ENCODE assay signal across 20 cellular contexts in the genomic region with DNA sequence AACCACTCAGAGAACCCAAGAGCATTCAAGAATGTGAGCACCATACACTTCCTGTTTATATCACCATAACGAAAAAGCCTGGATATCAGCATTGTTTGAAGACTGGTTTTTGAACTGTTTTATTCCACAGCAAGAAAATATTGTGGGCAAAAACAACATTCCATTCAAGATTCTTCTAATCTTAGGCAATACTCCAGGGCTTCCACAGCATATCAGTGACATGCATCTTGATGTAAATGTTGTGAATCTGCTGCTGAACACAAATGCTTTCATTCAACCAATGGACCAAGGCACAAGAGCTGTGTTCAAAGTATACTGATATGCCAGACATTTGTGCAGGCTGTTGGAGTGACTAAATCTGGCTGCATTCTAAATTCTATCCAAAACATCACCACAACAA.
DNase-seq lines count a peak whose midpoint lies in the region; ATAC-seq and TF ChIP-seq lines count a peak whose summit lies in the region.
"Had no signal": no experiment of that assay in that cellular context is flagged by ENCODE, and none has a peak within 500 bp of the region (broad histone marks: within the 10 kb centered on the region; RNA-seq: fewer than 3 reads in every experiment).

No MANE protein-coding gene starts in this region.

- BruUV-seq in IMR-90 (replicated peaks; lab: Mats Ljungman, UMichigan): no TSS peak
- BruUV-seq in OCI-LY7 (replicated peaks; lab: Mats Ljungman, UMichigan): no TSS peak

- TF ChIP-seq POLR2A in IMR-90 (IDR thresholded peaks at IDR 0.05; ENCODE audit: low read depth, low read length): no peak
- no peak for TF ChIP-seq POLR2A in upper lobe of left lung (IDR thresholded peaks at IDR 0.05)

- TF ChIP-seq EP300 in upper lobe of left lung (IDR thresholded peaks at IDR 0.05): no peak

- H2AFZ ChIP-seq in IMR-90 (replicated peaks; ENCODE audit: low read length, poor library complexity) (no peak overlapping the region), OCI-LY7 (ENCODE audit: low read length) (no peak overlapping the region)
- H2AFZ ChIP-seq: GM23248 had no signal

- in situ Hi-C loops in IMR-90 (cut with MboI; ENCODE audit: low sequenced_read_pairs): no loop called here

- no peaks in the 10 kb centered on the region for H3K36me3 ChIP-seq in IMR-90 (ENCODE audit: control insufficient read depth, insufficient read depth, low read length)
- H3K36me3 ChIP-seq in upper lobe of left lung: no peaks in the 10 kb centered on the region
- no peaks in the 10 kb centered on the region for H3K36me3 ChIP-seq in OCI-LY7 (ENCODE audit: insufficient read depth, low read length)
- H3K36me3 ChIP-seq: HAP-1 had no signal

- H3K79me2 ChIP-seq in OCI-LY7 (ENCODE audit: insufficient read depth, low read depth, low read length): no peaks in the 10 kb centered on the region

- H3K9me3 ChIP-seq in IMR-90 (ENCODE audit: control insufficient read depth, insufficient read depth, low read length): peaks cover 2% of the 10 kb centered on the region; the same call in 1 of the 2 replicates
- H3K9me3 ChIP-seq in upper lobe of left lung: no peaks in the 10 kb centered on the region
- H3K9me3 ChIP-seq in OCI-LY7 (ENCODE audit: low read length): no peaks in the 10 kb centered on the region
- H3K9me3 ChIP-seq: Caco-2, HAP-1 had no signal

- CTCF ChIA-PET in IMR-90 (lab: Yijun Ruan, JAX): no interaction called here
- CTCF ChIA-PET in OCI-LY7 (lab: Charles Lee; ENCODE audit: unreplicated experiment): no interaction called here

- POLR2A ChIA-PET in IMR-90 (lab: Charles Lee; ENCODE audit: unreplicated experiment) (interaction anchor here (0.5 kb wide), 1 partner anchor 173 kb away, joined by 7 read pairs; no protein-coding TSS in a partner anchor), OCI-LY7 (lab: Charles Lee) (interaction anchor here (1.2 kb wide), 1 partner anchor 32 kb away, joined by 4 read pairs; no protein-coding TSS in a partner anchor)

- H3K4me1 ChIP-seq in IMR-90 (ENCODE audit: control insufficient read depth, insufficient read depth, low read length): peaks cover 3% of the 10 kb centered on the region
- H3K4me1 ChIP-seq in upper lobe of left lung: no peaks in the 10 kb centered on the region
- no peaks in the 10 kb centered on the region for H3K4me1 ChIP-seq in OCI-LY7 (ENCODE audit: insufficient read depth, low read length, poor library complexity, severe bottlenecking)
- H3K4me1 ChIP-seq: Caco-2, HAP-1 had no signal

- H3K23ac ChIP-seq in IMR-90 (ENCODE audit: low read depth, low read length): no peak overlapping the region

- H3K79me1 ChIP-seq in IMR-90 (ENCODE audit: low read depth in 1 of 2, low read length in 2 of 2): no peaks in the 10 kb centered on the region

- no CpG with 5 or more reads among the region's 1 CpG for WGBS in IMR-90 (ENCODE audit: extremely low coverage in 2 of 2, insufficient read length in 1 of 2), 2 experiments
- 29 to 42% methylated on average over 1 of the region's 1 CpG for WGBS in upper lobe of left lung, 2 donors

- ATAC-seq in IMR-90 (ENCODE audit: low read depth) (peak; percentile 21), HG03039 (IDR thresholded peaks at IDR 0.05; ENCODE audit: unreplicated experiment) (no peak), upper lobe of left lung (ENCODE audit: low FRiP score in 2 of 2) (no peak)
- ATAC-seq: GM12878, K562 had no signal

- no peak overlapping the region for H4K8ac ChIP-seq in IMR-90 (ENCODE audit: low read depth in 2 of 2, low read length in 2 of 2)

- intact Hi-C loops in IMR-90 (cut with micrococcal nuclease): no loop called here
- intact Hi-C loops in OCI-LY7 (cut with micrococcal nuclease; ENCODE audit: unreplicated experiment): no loop called here

- H3K4me3 ChIP-seq in IMR-90 (ENCODE audit: insufficient read depth, low read depth, low read length) (no peak overlapping the region), upper lobe of left lung (no peak overlapping the region), OCI-LY7 (ENCODE audit: low read depth, low read length, poor library complexity, severe bottlenecking) (no peak overlapping the region)
- H3K4me3 ChIP-seq: GM12878, GM23248, HAP-1, K562 had no signal

- H3K4ac ChIP-seq in IMR-90 (ENCODE audit: low read depth, low read length): no peak overlapping the region

- H3K9me1 ChIP-seq in IMR-90 (ENCODE audit: insufficient read depth, low read length): no peaks in the 10 kb centered on the region; the same call in 1 of the 2 replicates

- H3K14ac ChIP-seq in IMR-90 (replicated peaks; ENCODE audit: low read depth, low read length): no peak overlapping the region

- dilution Hi-C loops in IMR-90 (cut with HindIII; ENCODE audit: low sequenced_read_pairs, unreplicated experiment): no loop called here

- no peak overlapping the region for H2BK5ac ChIP-seq in IMR-90 (ENCODE audit: low read depth, low read length, poor library complexity, severe bottlenecking)

- no peak overlapping the region for H2AK9ac ChIP-seq in IMR-90 (replicated peaks; ENCODE audit: low read depth, low read length, poor library complexity)

- TF ChIP-seq RAD21 in IMR-90 (IDR thresholded peaks at IDR 0.05; ENCODE audit: low read length): no peak

- TF ChIP-seq CTCF in IMR-90 (conservative IDR thresholded peaks at IDR 0.05; ENCODE audit: low read depth, low read length) (no peak), upper lobe of left lung (IDR thresholded peaks at IDR 0.05) (no peak), OCI-LY7 (conservative IDR thresholded peaks at IDR 0.05; ENCODE audit: low read length) (no peak)

- H3K4me2 ChIP-seq in IMR-90 (ENCODE audit: low read depth, low read length): no peak overlapping the region
- no peak overlapping the region for H3K4me2 ChIP-seq in OCI-LY7 (ENCODE audit: low read length)

- H3K27ac ChIP-seq in IMR-90 (ENCODE audit: insufficient read depth, low read length): no peak overlapping the region
- no peak overlapping the region for H3K27ac ChIP-seq in upper lobe of left lung
- no peak overlapping the region for H3K27ac ChIP-seq in OCI-LY7 (ENCODE audit: low read depth, low read length, poor library complexity, severe bottlenecking)
- H3K27ac ChIP-seq: C4-2B, GM23248, HL-60 had no signal

- no peaks in the 10 kb centered on the region for H3K9me2 ChIP-seq in OCI-LY7 (ENCODE audit: insufficient read depth, low read length)

- peak; percentile 15 for DNase-seq in IMR-90
- DNase-seq in dermis blood vessel endothelial cell: peak; percentile 83
- peak; percentile 44 for DNase-seq in iris pigment epithelial cell (ENCODE audit: low read depth)
- DNase-seq in upper lobe of left lung: no peak
- no peak for DNase-seq in NCI-H524 (lab: John Stamatoyannopoulos, UW)
- DNase-seq in OCI-LY7 (ENCODE audit: low spot score): no peak
- DNase-seq: ACHN; AML-193; Caco-2; CD4-positive, alpha-beta T cell; DMS153; DMS79; EL; GM23248 had no signal

- H3K9ac ChIP-seq in IMR-90 (ENCODE audit: low read depth, low read length): no peak overlapping the region
- H3K9ac ChIP-seq: GM23248 had no signal

- H2BK15ac ChIP-seq in IMR-90 (ENCODE audit: low read depth, low read length): no peak overlapping the region

- H3K18ac ChIP-seq in IMR-90 (ENCODE audit: low read depth, low read length): no peak overlapping the region

- no peak overlapping the region for H2AK5ac ChIP-seq in IMR-90 (ENCODE audit: low read depth, low read length)

- H2BK120ac ChIP-seq in IMR-90 (ENCODE audit: low read depth, low read length): no peak overlapping the region

- no peak overlapping the region for H4K91ac ChIP-seq in IMR-90 (ENCODE audit: insufficient read depth, low read depth, low read length)

- H3K27me3 ChIP-seq in IMR-90 (ENCODE audit: control insufficient read depth, insufficient read depth, low read length) (no peaks in the 10 kb centered on the region), upper lobe of left lung (no peaks in the 10 kb centered on the region)

- 0 out of 2 replicates have a peak overlapping the region, but pooled peaks have one; percentile 25 for H2BK20ac ChIP-seq in IMR-90 (ENCODE audit: low read depth, low read length)

- H4K20me1 ChIP-seq in IMR-90 (ENCODE audit: insufficient read depth, low read length) (no peaks in the 10 kb centered on the region), OCI-LY7 (ENCODE audit: insufficient read depth, low read length) (no peaks in the 10 kb centered on the region)

- H3K56ac ChIP-seq in IMR-90 (ENCODE audit: extremely low read depth, insufficient read depth, low read length): no peak overlapping the region

- H4K5ac ChIP-seq in IMR-90 (ENCODE audit: low read depth, low read length): no peak overlapping the region

TF ChIP-seq in IMR-90, 13 proteins besides CTCF, POLR2A, EP300 and RAD21 (continues in another document):
- TF ChIP-seq USF2 (IDR thresholded peaks at IDR 0.05; ENCODE audit: low read depth, low read length) (no peak), BHLHE40 (IDR thresholded peaks at IDR 0.05; ENCODE audit: low read depth, low read length) (no peak), NFE2L2 (IDR thresholded peaks at IDR 0.05; ENCODE audit: low read depth, low read length) (no peak), MAZ (IDR thresholded peaks at IDR 0.05; ENCODE audit: borderline replicate concordance, low read depth, low read length) (no peak), CEBPB (IDR thresholded peaks at IDR 0.05; ENCODE audit: low read depth, low read length) (no peak), RCOR1 (IDR thresholded peaks at IDR 0.05; ENCODE audit: insufficient replicate concordance, low read length) (no peak), RFX5 (IDR thresholded peaks at IDR 0.05; ENCODE audit: low read depth, low read length) (no peak), MAFK (IDR thresholded peaks at IDR 0.05; ENCODE audit: low read depth, low read length) (no peak), SMC3 (IDR thresholded peaks at IDR 0.05; ENCODE audit: low read depth, low read length) (no peak), FOS (IDR thresholded peaks at IDR 0.05; ENCODE audit: low read depth, low read length) (no peak), MXI1 (IDR thresholded peaks at IDR 0.05; ENCODE audit: borderline replicate concordance, low read depth, low read length) (no peak), CHD1 (IDR thresholded peaks at IDR 0.05; ENCODE audit: low read depth, low read length) (no peak)

Comparison
In these comparisons a context has a peak if more than half of its experiments do, and no peak if none do; other contexts are left out.
1. DNase-seq: peak in IMR-90 (single experiment), dermis blood vessel endothelial cell (single experiment) and iris pigment epithelial cell (single experiment); none in upper lobe of left lung (0 of 2), NCI-H524 (0 of 2) and OCI-LY7 (single experiment).